Comparison of ENCODE assay signal across 30 cellular contexts in genomic region chr2:68847751-68848150, GRCh38. TPM values are rescaled to one million over a fixed set of nuclear protein-coding genes. Genes with fewer than 3 reads are reported as not detected.
"Had no signal": no experiment of that assay in that cellular context is flagged by ENCODE, and none has a peak within 500 bp of the region (broad histone marks: within the 10 kb centered on the region; RNA-seq: fewer than 3 reads in every experiment).

No MANE protein-coding gene starts in this region.

- H3K4me3 Mint-ChIP-seq: activated CD4-positive, alpha-beta T cell treated with anti-CD3 and anti-CD28 coated beads, Interleukin-2, amount 10 ng/mL, durations not matched to agents 24 days and 14 days; activated CD8-positive, alpha-beta T cell treated with anti-CD3 and anti-CD28 coated beads for 36 hours; activated naive CD8-positive, alpha-beta T cell treated with anti-CD3 and anti-CD28 coated beads for 36 hours; activated T-cell treated with anti-CD3 and anti-CD28 coated beads, Interleukin-2, amount 50 U/mL, for 72 hours; activated T-helper 17 cell treated with anti-CD3 and anti-CD28 coated beads, Interleukin-2, amount 50 U/mL, for 72 hours had no signal

- H3K4me1 Mint-ChIP-seq: activated CD4-positive, alpha-beta T cell treated with anti-CD3 and anti-CD28 coated beads, Interleukin-2, amount 10 ng/mL, durations not matched to agents 24 days and 14 days; activated naive CD8-positive, alpha-beta T cell treated with anti-CD3 and anti-CD28 coated beads for 36 hours; activated T-helper 17 cell treated with anti-CD3 and anti-CD28 coated beads, Interleukin-2, amount 50 U/mL, for 72 hours had no signal

- H3K4me1 ChIP-seq: Peyer's patch had no signal

- H3K9ac ChIP-seq: KMS-11 had no signal

- H3K27ac Mint-ChIP-seq: activated CD4-positive, alpha-beta T cell treated with anti-CD3 and anti-CD28 coated beads, Interleukin-2, amount 10 ng/mL, durations not matched to agents 24 days and 14 days; activated CD8-positive, alpha-beta T cell treated with anti-CD3 and anti-CD28 coated beads for 36 hours; activated naive CD8-positive, alpha-beta T cell treated with anti-CD3 and anti-CD28 coated beads for 36 hours; activated T-cell treated with anti-CD3 and anti-CD28 coated beads, Interleukin-2, amount 50 U/mL, for 72 hours; activated T-helper 17 cell treated with anti-CD3 and anti-CD28 coated beads, Interleukin-2, amount 50 U/mL, for 72 hours had no signal

- H3K36me3 Mint-ChIP-seq: activated naive CD8-positive, alpha-beta T cell treated with anti-CD3 and anti-CD28 coated beads for 36 hours had no signal

- H3K27me3 ChIP-seq: brain microvascular endothelial cell, Peyer's patch had no signal

- H3K4me2 ChIP-seq: KMS-11 had no signal

- H3K9me3 Mint-ChIP-seq: activated CD8-positive, alpha-beta T cell treated with anti-CD3 and anti-CD28 coated beads for 36 hours; activated naive CD8-positive, alpha-beta T cell treated with anti-CD3 and anti-CD28 coated beads for 36 hours; activated T-helper 17 cell treated with anti-CD3 and anti-CD28 coated beads, Interleukin-2, amount 50 U/mL, for 72 hours had no signal

- DNase-seq: activated CD4-positive, alpha-beta T cell treated with anti-CD3 and anti-CD28 coated beads, Interleukin-2, amount 10 ng/mL, durations not matched to agents 24 days and 14 days; activated CD4-positive, alpha-beta T cell treated with anti-CD3 and anti-CD28 coated beads, Interleukin-2, amount 50 U/mL, for 4 hours; activated CD8-positive, alpha-beta T cell treated with anti-CD3 and anti-CD28 coated beads for 36 hours; activated effector memory CD4-positive, alpha-beta T cell treated with anti-CD3 and anti-CD28 coated beads, Interleukin-2, amount 50 U/mL, for 16 hours; activated naive CD4-positive, alpha-beta T cell; activated naive CD4-positive, alpha-beta T cell treated with anti-CD3 and anti-CD28 coated beads, Interleukin-2, amount 50 U/mL, for 16 hours; activated naive CD8-positive, alpha-beta T cell treated with anti-CD3 and anti-CD28 coated beads for 36 hours; activated T-cell treated with anti-CD3 and anti-CD28 coated beads, Interleukin-2, amount 50 U/mL, for 1 hour; activated T-cell treated with anti-CD3 and anti-CD28 coated beads, Interleukin-2, amount 50 U/mL, for 72 hours; amniotic stem cell; aorta; brain microvascular endothelial cell; MM.1S; MV-4-11; NCI-H1092; NCI-H1436 treated with DMSO at 0.1 percent for 48 hours; NCI-H1694 treated with DMSO at 0.1 percent for 48 hours; NCI-H2029; NCI-H345; NCI-H524 treated with DMSO at 0.1 percent for 48 hours; PC-3; Peyer's patch; Right ventricle myocardium superior; T1000 had no signal

- H3K27ac ChIP-seq: brain microvascular endothelial cell, KMS-11, Peyer's patch, RWPE1 had no signal

- H3K36me3 ChIP-seq: brain microvascular endothelial cell, Peyer's patch had no signal

- ATAC-seq: activated CD8-positive, alpha-beta T cell treated with anti-CD3 and anti-CD28 coated beads for 36 hours; activated T-cell treated with anti-CD3 and anti-CD28 coated beads, Interleukin-2, amount 50 U/mL, for 72 hours; activated T-helper 17 cell treated with anti-CD3 and anti-CD28 coated beads, Interleukin-2, amount 50 U/mL, for 72 hours; PC-3 had no signal

- H3K4me3 ChIP-seq: Peyer's patch had no signal

- H3K9me3 ChIP-seq: Peyer's patch had no signal

RNA-seq across cellular contexts. Expression of gene BMP10, which starts 23.4 kb away (rescaled TPM):
- total RNA-seq: activated CD4-positive, alpha-beta T cell treated with anti-CD3 and anti-CD28 coated beads, Interleukin-2, amount 10 ng/mL, durations not matched to agents 24 days and 14 days; activated CD8-positive, alpha-beta memory T cell treated with anti-CD3 and anti-CD28 coated beads for 36 hours; activated CD8-positive, alpha-beta T cell treated with anti-CD3 and anti-CD28 coated beads for 36 hours; activated naive CD8-positive, alpha-beta T cell treated with anti-CD3 and anti-CD28 coated beads for 36 hours; activated T-cell treated with anti-CD3 and anti-CD28 coated beads, Interleukin-2, amount 50 U/mL, for 72 hours; activated T-helper 17 cell treated with anti-CD3 and anti-CD28 coated beads, Interleukin-2, amount 50 U/mL, for 72 hours; aorta; LHCN-M2; NCI-H460; PC-3; Peyer's patch; Right ventricle myocardium superior had no signal
- polyA plus RNA-seq: aorta had no signal
